ENCODE assay signal across 19 cellular contexts in the genomic region with DNA sequence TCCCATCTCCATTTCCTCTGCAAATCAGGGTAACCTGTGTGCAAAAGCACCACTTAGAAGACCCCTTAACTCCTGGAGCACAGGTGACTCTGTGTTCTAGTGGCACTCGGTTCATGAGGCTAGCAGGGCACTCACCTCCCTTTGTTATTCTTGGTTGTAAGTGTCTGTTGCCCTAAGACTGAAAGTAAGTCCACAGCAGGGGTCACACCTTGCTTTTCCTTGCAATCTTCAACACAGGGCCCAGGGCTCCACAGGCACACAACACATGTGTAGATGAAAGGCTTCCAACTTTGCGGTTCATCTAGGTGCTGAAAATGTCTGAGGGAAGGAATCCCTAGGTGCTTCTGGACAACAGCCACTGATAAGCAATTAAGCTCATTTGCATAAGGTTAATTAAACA. TPM values are rescaled to one million over a fixed set of nuclear protein-coding genes. Genes with fewer than 3 reads are reported as not detected.
"Had no signal": no experiment of that assay in that cellular context is flagged by ENCODE, and none has a peak within 500 bp of the region (broad histone marks: within the 10 kb centered on the region; RNA-seq: fewer than 3 reads in every experiment).

No MANE protein-coding gene starts in this region.

- FAIRE-seq: frontal cortex had no signal

- H2AFZ ChIP-seq: neural progenitor cell, parathyroid adenoma had no signal

- H3K27ac Mint-ChIP-seq: activated naive CD8-positive, alpha-beta T cell treated with anti-CD3 and anti-CD28 coated beads, Interleukin-2, amount 10 ng/mL, durations not matched to agents 7 days and 5 days; dendritic cell treated with granulocyte-macrophage colony-stimulating factor and Interleukin-4, amounts not matched to agents 40 ng/mL and 50 ng/mL, for 4 days had no signal

- DNase-seq: activated CD4-positive, CD25-positive, alpha-beta regulatory T cell treated with anti-CD3 and anti-CD28 coated beads, Interleukin-2, amount 50 U/mL, for 72 hours; brain microvascular endothelial cell; heart right ventricle; islet precursor cell; naive B cell had no signal

- H3K27ac ChIP-seq: brain microvascular endothelial cell, epithelial cell of prostate, neural progenitor cell, parathyroid adenoma had no signal

- H3K36me3 ChIP-seq: brain microvascular endothelial cell, heart right ventricle, neural progenitor cell had no signal

- H3K4me3 Mint-ChIP-seq: dendritic cell treated with granulocyte-macrophage colony-stimulating factor and Interleukin-4, amounts not matched to agents 40 ng/mL and 50 ng/mL, for 4 days had no signal

- ATAC-seq: activated T-cell treated with anti-CD3 and anti-CD28 coated beads, Interleukin-2, amount 50 U/mL, for 4 hours; effector memory CD8-positive, alpha-beta T cell; heart right ventricle; stimulated activated naive CD8-positive, alpha-beta T cell treated with anti-CD3 and anti-CD28 coated beads, Interleukin-15, Interleukin-2, amounts not matched to agents 100 U/mL and 50 U/mL, for 24 hours had no signal

- H3K9me3 Mint-ChIP-seq: activated naive CD8-positive, alpha-beta T cell treated with anti-CD3 and anti-CD28 coated beads, Interleukin-2, amount 10 ng/mL, durations not matched to agents 7 days and 5 days; activated T-cell treated with anti-CD3 and anti-CD28 coated beads, Interleukin-2, amount 50 U/mL, for 4 hours; dendritic cell treated with granulocyte-macrophage colony-stimulating factor and Interleukin-4, amounts not matched to agents 40 ng/mL and 50 ng/mL, for 4 days; effector memory CD8-positive, alpha-beta T cell had no signal

- H3K36me3 Mint-ChIP-seq: naive B cell, neural progenitor cell had no signal

- H3K79me2 ChIP-seq: parathyroid adenoma had no signal

- H3K9ac ChIP-seq: neural progenitor cell, parathyroid adenoma had no signal

- H3K9me3 ChIP-seq: heart right ventricle had no signal

RNA-seq across cellular contexts. Expression of gene RNU6-1, which starts 2.9 kb away (rescaled TPM):
- total RNA-seq: activated naive CD8-positive, alpha-beta T cell treated with anti-CD3 and anti-CD28 coated beads, Interleukin-2, amount 10 ng/mL, durations not matched to agents 7 days and 5 days; activated T-cell treated with anti-CD3 and anti-CD28 coated beads, Interleukin-2, amount 50 U/mL, for 4 hours; cerebellum; frontal cortex; heart right ventricle; lung microvascular endothelial cell; mononuclear cell; renal cortical epithelial cell; T-helper 2 cell treated with Interferon-gamma antibody and Interleukin-4, amounts not matched to agents 100 ng/mL and 5 ng/mL, for 36 hours had no signal
- polyA plus RNA-seq: heart right ventricle had no signal
